Comparison of ENCODE assay signal across 1 cellular context in the genomic region with DNA sequence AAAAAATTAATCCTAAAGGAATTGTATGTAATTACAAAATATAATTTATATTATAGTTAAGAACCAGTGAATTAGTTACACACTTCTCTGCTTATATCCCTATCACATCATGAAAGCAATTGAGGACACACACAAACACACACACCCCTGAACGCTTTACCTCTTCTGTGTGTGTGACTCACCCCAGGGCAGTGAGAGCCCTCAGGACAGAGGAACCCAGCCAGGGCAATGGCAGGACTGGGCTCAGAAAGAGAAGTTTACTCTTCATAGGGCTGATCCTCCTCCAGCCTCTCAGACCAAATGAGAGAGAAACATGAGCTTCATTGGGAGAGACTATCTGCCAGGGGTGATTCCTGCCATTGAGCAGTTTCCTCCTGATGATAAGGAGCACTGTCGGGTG.
TF ChIP-seq lines count a peak whose summit lies in the region.

No MANE protein-coding gene starts in this region.

TF ChIP-seq in SK-N-SH treated with all-trans-retinoic acid at 6 μM for 48 hours, 23 proteins besides CTCF, POLR2A, EP300 and RAD21 (continued from another document):
- TF ChIP-seq, protein P1, sequence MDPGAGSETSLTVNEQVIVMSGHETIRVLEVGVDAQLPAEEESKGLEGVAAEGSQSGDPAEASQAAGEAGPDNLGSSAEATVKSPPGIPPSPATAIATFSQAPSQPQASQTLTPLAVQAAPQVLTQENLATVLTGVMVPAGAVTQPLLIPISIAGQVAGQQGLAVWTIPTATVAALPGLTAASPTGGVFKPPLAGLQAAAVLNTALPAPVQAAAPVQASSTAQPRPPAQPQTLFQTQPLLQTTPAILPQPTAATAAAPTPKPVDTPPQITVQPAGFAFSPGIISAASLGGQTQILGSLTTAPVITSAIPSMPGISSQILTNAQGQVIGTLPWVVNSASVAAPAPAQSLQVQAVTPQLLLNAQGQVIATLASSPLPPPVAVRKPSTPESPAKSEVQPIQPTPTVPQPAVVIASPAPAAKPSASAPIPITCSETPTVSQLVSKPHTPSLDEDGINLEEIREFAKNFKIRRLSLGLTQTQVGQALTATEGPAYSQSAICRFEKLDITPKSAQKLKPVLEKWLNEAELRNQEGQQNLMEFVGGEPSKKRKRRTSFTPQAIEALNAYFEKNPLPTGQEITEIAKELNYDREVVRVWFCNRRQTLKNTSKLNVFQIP (CRISPR knock-in tag; IDR thresholded peaks at IDR 0.05; ENCODE audit: borderline replicate concordance, low read depth) = no peak
- TF ChIP-seq PATZ1 (CRISPR knock-in tag; IDR thresholded peaks at IDR 0.05; ENCODE audit: borderline replicate concordance) = no peak
- no peak for TF ChIP-seq TCF4 (CRISPR knock-in tag; IDR thresholded peaks at IDR 0.05; ENCODE audit: borderline replicate concordance)
- no peak for TF ChIP-seq CSDC2 (CRISPR knock-in tag; IDR thresholded peaks at IDR 0.05)
- no peak for TF ChIP-seq SNAI2 (CRISPR knock-in tag; IDR thresholded peaks at IDR 0.05)
- no peak for TF ChIP-seq GLIS3 (CRISPR knock-in tag; IDR thresholded peaks at IDR 0.05)
- TF ChIP-seq ESRRG (CRISPR knock-in tag; IDR thresholded peaks at IDR 0.05) = no peak
- no peak for TF ChIP-seq CSRNP3 (CRISPR knock-in tag; IDR thresholded peaks at IDR 0.05)
- TF ChIP-seq TOX (CRISPR knock-in tag; IDR thresholded peaks at IDR 0.05; ENCODE audit: borderline replicate concordance) = no peak
TF ChIP-seq in SK-N-SH treated with all-trans-retinoic acid at 6 μM for 48 hours: peak in this region for 0.
